9 cellular contexts compared by ENCODE assay signal in genomic region chr15:49471248-49471647, GRCh38. TPM values are rescaled to one million over a fixed set of nuclear protein-coding genes. Genes with fewer than 3 reads are reported as not detected.
DNase-seq lines count a peak whose midpoint lies in the region; FAIRE-seq and TF ChIP-seq lines count a peak whose summit lies in the region.
"Not testable (repeated sequence)": the region's sequence is repeated elsewhere in the genome, so short reads cannot be mapped to it uniquely, and the experiment has no call there.
"Had no signal": no experiment of that assay in that cellular context is flagged by ENCODE, and none has a peak within 500 bp of the region (broad histone marks: within the 10 kb centered on the region; RNA-seq: fewer than 3 reads in every experiment).

No MANE protein-coding gene starts in this region.

- not testable (repeated sequence) for H3K27me3 ChIP-seq in AG04450 (ENCODE audit: control insufficient read depth, insufficient read depth, low read length); KMS-11 (ENCODE audit: insufficient read depth, low read depth); keratinocyte (ENCODE audit: control insufficient read depth, extremely low read depth, insufficient read depth, low read length)

- CTCF ChIA-PET in AG04450 (lab: Charles Lee) (interaction anchor here (0.9 to 1.0 kb wide), 3 partner anchors 48 to 580 kb away, joined by 3 to 4 read pairs (median 3); partner anchors contain the start of gene FGF7), RWPE1 (lab: Yijun Ruan, JAX) (interaction anchor here (0.5 kb wide), 1 partner anchor 1849 kb away, joined by 4 read pairs; no protein-coding TSS in a partner anchor)

- in situ Hi-C loops in GM13977 (cut with MboI; ENCODE audit: low pct_unique_long_range_greater_than_20kb, low sequenced_read_pairs, unreplicated experiment) = not testable (repeated sequence)

- not testable (repeated sequence) for H3K36me3 ChIP-seq in KMS-11 (ENCODE audit: insufficient read depth); keratinocyte (ENCODE audit: control insufficient read depth in 2 of 2, extremely low read depth in 1 of 2, insufficient read depth in 2 of 2, low read length in 2 of 2)

- dilution Hi-C loops in keratinocyte (cut with MboI; ENCODE audit: extremely low pct_ligation_motif_present, low sequenced_read_pairs) = not testable (repeated sequence)

- not testable (repeated sequence) for H3K4me3 ChIP-seq in AG04450 (ENCODE audit: low read depth, low read length); KMS-11 (IDR thresholded peaks at IDR 0.05; ENCODE audit: insufficient read depth, low read depth, low read length); keratinocyte (ENCODE audit: control insufficient read depth in 2 of 3, extremely low read depth in 1 of 3, insufficient read depth in 2 of 3, low read depth in 1 of 3, low read length in 3 of 3)

- peak overlapping the region; percentile 44 for H3K4me2 ChIP-seq in KMS-11
- H3K4me2 ChIP-seq in keratinocyte (ENCODE audit: control insufficient read depth, extremely low read depth, insufficient read depth, low read depth, low read length) = not testable (repeated sequence)

- H3K4me3 Mint-ChIP-seq in activated T-cell treated with anti-CD3 and anti-CD28 coated beads, Interleukin-2, amount 50 U/mL, for 24 hours = not testable (repeated sequence)

- POLR2A ChIA-PET in AG04450 (lab: Yijun Ruan, JAX); RWPE1 (lab: Yijun Ruan, JAX; ENCODE audit: low non-redundant PET): not testable (repeated sequence)

- not testable (repeated sequence) for H3K27ac Mint-ChIP-seq in activated T-cell treated with anti-CD3 and anti-CD28 coated beads, Interleukin-2, amount 50 U/mL, for 24 hours

- not testable (repeated sequence) for DNase-seq in AG04450 (ENCODE audit: low read depth, low spot score); GM13977 (ENCODE audit: low spot score); RWPE1 (ENCODE audit: low spot score); keratinocyte (ENCODE audit: low read depth, low spot score)
- peak; percentile 39 for DNase-seq in activated T-cell treated with anti-CD3 and anti-CD28 coated beads, Interleukin-2, amount 50 U/mL, for 24 hours
- peak; percentile 41 for DNase-seq in dermis blood vessel endothelial cell
- peak; percentile 19 for DNase-seq in stimulated activated CD4-positive, alpha-beta T cell treated with anti-CD3 and anti-CD28 coated beads, Interleukin-1b, Interleukin-23, amount 100 ng/mL, for 48 hours

- H3K9me3 ChIP-seq in AG04450 (ENCODE audit: control insufficient read depth, insufficient read depth, low read length); keratinocyte (ENCODE audit: control insufficient read depth, low read depth, low read length): not testable (repeated sequence)

- not testable (repeated sequence) for H4K20me1 ChIP-seq in KMS-11 (ENCODE audit: insufficient read depth); keratinocyte (ENCODE audit: control insufficient read depth, extremely low read depth, insufficient read depth, low read length)

- H3K9me1 ChIP-seq in keratinocyte (ENCODE audit: control insufficient read depth, extremely low read depth, insufficient read depth, low read length) = not testable (repeated sequence)

- not testable (repeated sequence) for H3K9me3 Mint-ChIP-seq in activated T-cell treated with anti-CD3 and anti-CD28 coated beads, Interleukin-2, amount 50 U/mL, for 24 hours

- H3K27me3 Mint-ChIP-seq in activated T-cell treated with anti-CD3 and anti-CD28 coated beads, Interleukin-2, amount 50 U/mL, for 24 hours = not testable (repeated sequence)

- not testable (repeated sequence) for FAIRE-seq in keratinocyte (lab: Jason Lieb, UNC)

- H3K36me3 Mint-ChIP-seq in activated T-cell treated with anti-CD3 and anti-CD28 coated beads, Interleukin-2, amount 50 U/mL, for 24 hours (ENCODE audit: low read depth) = not testable (repeated sequence)

- H3K4me1 ChIP-seq in KMS-11 (ENCODE audit: low read depth, poor library complexity, severe bottlenecking) = peaks cover 41% of the 10 kb centered on the region
- not testable (repeated sequence) for H3K4me1 ChIP-seq in keratinocyte (ENCODE audit: control insufficient read depth, extremely low read depth, insufficient read depth, low read length)

- not testable (repeated sequence) for H3K27ac ChIP-seq in AG04450 (ENCODE audit: low read depth, low read length); RWPE1; keratinocyte (ENCODE audit: control insufficient read depth, insufficient read depth, low read length)
- H3K27ac ChIP-seq in KMS-11 = peak overlapping the region; percentile 60

- H2AFZ ChIP-seq in KMS-11 (ENCODE audit: low read depth) = peak overlapping the region; percentile 22; the same call in 1 of the 2 replicates
- not testable (repeated sequence) for H2AFZ ChIP-seq in keratinocyte (ENCODE audit: control insufficient read depth, low read length)

- TF ChIP-seq CTCF in AG04450 (IDR thresholded peaks at IDR 0.05; ENCODE audit: low read depth, low read length) (peak; percentile 22), GM13977 (IDR thresholded peaks at IDR 0.05; ENCODE audit: extremely low read depth, insufficient read depth, missing control alignments) (peak; percentile 24), RWPE1 (conservative IDR thresholded peaks at IDR 0.05; ENCODE audit: low read depth) (peak; percentile 33; the same call in 1 of the 2 replicates), keratinocyte (optimal IDR thresholded peaks at IDR 0.05 in 1 of 3, IDR thresholded peaks at IDR 0.05 in 1 of 3, conservative IDR thresholded peaks at IDR 0.05 in 1 of 3; ENCODE audit: extremely low read depth in 1 of 3, insufficient read depth in 2 of 3, low read length in 3 of 3) (peak in 2 of 3 experiments; percentile 58 to 67)
- not testable (repeated sequence) for TF ChIP-seq CTCF in KMS-11 (conservative IDR thresholded peaks at IDR 0.05; ENCODE audit: low read depth, low read length)

- peaks cover 10% of the 10 kb centered on the region for H3K4me1 Mint-ChIP-seq in activated T-cell treated with anti-CD3 and anti-CD28 coated beads, Interleukin-2, amount 50 U/mL, for 24 hours (ENCODE audit: low read depth)

- not testable (repeated sequence) for H3K9ac ChIP-seq in KMS-11; keratinocyte (ENCODE audit: control insufficient read depth, extremely low read depth, insufficient read depth, low read length)

- H3K79me2 ChIP-seq in KMS-11 (ENCODE audit: insufficient read depth, low read depth); keratinocyte (ENCODE audit: control insufficient read depth, insufficient read depth, low read length): not testable (repeated sequence)

RNA-seq across cellular contexts. Expression of gene FGF7, which starts 48.2 kb away (rescaled TPM):
- polyA plus RNA-seq in AG04450 (2011; rRNA removed) (113 and 175 TPM in 2 replicates), keratinocyte (0.01 TPM in 1 of 3 replicates, not detected in the others)
- polyA minus RNA-seq in AG04450 (2011; rRNA and poly(A)+ RNA removed) = 105 and 197 TPM in 2 replicates
- total RNA-seq in dermis blood vessel endothelial cell = under 0.01 TPM in 1 of 2 replicates, not detected in the other
- 0.15 TPM for polyA plus RNA-seq in keratinocyte (2011; ENCODE audit: low read depth)
- polyA plus RNA-seq in keratinocyte (2011; cell fraction: cytosol; rRNA removed) = 0.01 TPM in 1 of 2 replicates, not detected in the other
- not detected in 2 replicates for polyA plus RNA-seq in keratinocyte (2011; cell fraction: nucleus; rRNA removed)
- polyA plus RNA-seq in keratinocyte (2012; ENCODE audit: low replicate concordance) = not detected in 2 replicates
- polyA minus RNA-seq in keratinocyte = not detected in 3 replicates
- not detected for polyA minus RNA-seq in keratinocyte (2011; cell fraction: cytosol; rRNA and poly(A)+ RNA removed)
- 0.23 TPM in 1 of 2 replicates, not detected in the other for polyA minus RNA-seq in keratinocyte (2011; cell fraction: nucleus; rRNA and poly(A)+ RNA removed)
- total RNA-seq: Daoy had no signal

Comparison
In these comparisons a context has a peak if more than half of its experiments do, and no peak if none do; other contexts are left out.
1. RNA of gene FGF7, which starts 48.2 kb away (polyA plus RNA-seq): 113 to 175 TPM in AG04450; 0.01 to 0.15 TPM in keratinocyte; every median in the first group is over 10 times any median in the second.